ENCODE assay signal across 10 cellular contexts in genomic region chr6:104993576-104993975, GRCh38. TPM values are rescaled to one million over a fixed set of nuclear protein-coding genes. Genes with fewer than 3 reads are reported as not detected.
"Had no signal": no experiment of that assay in that cellular context is flagged by ENCODE, and none has a peak within 500 bp of the region (broad histone marks: within the 10 kb centered on the region; RNA-seq: fewer than 3 reads in every experiment).

No MANE protein-coding gene starts in this region.

RNA-seq across cellular contexts. Expression of gene LIN28B, which starts 36.7 kb away (rescaled TPM):
- total RNA-seq: stomach, subcutaneous adipose tissue, suprapubic skin, thoracic aorta, tibial nerve, transverse colon, upper lobe of right lung, ureter, vagina had no signal
- polyA plus RNA-seq: stomach, urinary bladder had no signal
